7 cellular contexts compared by ENCODE assay signal in the genomic region with DNA sequence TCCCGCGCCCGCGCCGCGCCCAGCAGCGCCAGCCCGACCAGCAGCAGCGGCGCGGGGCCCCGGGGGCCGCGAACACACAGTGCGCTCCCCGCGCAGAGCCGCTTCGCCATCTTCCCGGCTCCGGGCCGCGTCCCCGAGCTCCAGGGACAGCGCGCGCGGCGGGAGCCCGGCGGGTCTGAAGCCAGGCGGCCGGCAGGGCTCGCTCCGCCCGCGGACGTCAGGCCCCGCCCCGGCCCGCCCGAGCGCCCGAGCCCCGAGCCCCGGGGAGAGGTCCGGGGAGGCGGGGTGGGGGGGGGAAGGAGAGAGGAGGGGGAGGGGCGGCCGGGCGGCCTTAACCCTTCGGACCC. TPM values are rescaled to one million over a fixed set of nuclear protein-coding genes. Genes with fewer than 3 reads are reported as not detected.
DNase-seq lines count a peak whose midpoint lies in the region; ATAC-seq and TF ChIP-seq lines count a peak whose summit lies in the region.

A gene with protein sequence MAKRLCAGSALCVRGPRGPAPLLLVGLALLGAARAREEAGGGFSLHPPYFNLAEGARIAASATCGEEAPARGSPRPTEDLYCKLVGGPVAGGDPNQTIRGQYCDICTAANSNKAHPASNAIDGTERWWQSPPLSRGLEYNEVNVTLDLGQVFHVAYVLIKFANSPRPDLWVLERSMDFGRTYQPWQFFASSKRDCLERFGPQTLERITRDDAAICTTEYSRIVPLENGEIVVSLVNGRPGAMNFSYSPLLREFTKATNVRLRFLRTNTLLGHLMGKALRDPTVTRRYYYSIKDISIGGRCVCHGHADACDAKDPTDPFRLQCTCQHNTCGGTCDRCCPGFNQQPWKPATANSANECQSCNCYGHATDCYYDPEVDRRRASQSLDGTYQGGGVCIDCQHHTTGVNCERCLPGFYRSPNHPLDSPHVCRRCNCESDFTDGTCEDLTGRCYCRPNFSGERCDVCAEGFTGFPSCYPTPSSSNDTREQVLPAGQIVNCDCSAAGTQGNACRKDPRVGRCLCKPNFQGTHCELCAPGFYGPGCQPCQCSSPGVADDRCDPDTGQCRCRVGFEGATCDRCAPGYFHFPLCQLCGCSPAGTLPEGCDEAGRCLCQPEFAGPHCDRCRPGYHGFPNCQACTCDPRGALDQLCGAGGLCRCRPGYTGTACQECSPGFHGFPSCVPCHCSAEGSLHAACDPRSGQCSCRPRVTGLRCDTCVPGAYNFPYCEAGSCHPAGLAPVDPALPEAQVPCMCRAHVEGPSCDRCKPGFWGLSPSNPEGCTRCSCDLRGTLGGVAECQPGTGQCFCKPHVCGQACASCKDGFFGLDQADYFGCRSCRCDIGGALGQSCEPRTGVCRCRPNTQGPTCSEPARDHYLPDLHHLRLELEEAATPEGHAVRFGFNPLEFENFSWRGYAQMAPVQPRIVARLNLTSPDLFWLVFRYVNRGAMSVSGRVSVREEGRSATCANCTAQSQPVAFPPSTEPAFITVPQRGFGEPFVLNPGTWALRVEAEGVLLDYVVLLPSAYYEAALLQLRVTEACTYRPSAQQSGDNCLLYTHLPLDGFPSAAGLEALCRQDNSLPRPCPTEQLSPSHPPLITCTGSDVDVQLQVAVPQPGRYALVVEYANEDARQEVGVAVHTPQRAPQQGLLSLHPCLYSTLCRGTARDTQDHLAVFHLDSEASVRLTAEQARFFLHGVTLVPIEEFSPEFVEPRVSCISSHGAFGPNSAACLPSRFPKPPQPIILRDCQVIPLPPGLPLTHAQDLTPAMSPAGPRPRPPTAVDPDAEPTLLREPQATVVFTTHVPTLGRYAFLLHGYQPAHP (N-terminal part only) (minus strand): TSS at position 177 of the 347 bp plus-strand sequence. CDS start 67 bp downstream, at position 110.

- TF ChIP-seq CTCF in GM10248 (IDR thresholded peaks at IDR 0.05; ENCODE audit: control extremely low read depth, extremely low read depth, low read depth, missing control alignments): no peak
- no peak for TF ChIP-seq CTCF in KMS-11 (conservative IDR thresholded peaks at IDR 0.05; ENCODE audit: low read depth, low read length)
- no peak for TF ChIP-seq CTCF in prostate gland (IDR thresholded peaks at IDR 0.05)

- no peak within 1 kb of the TSS for H3K27ac ChIP-seq in KMS-11
- peak within 1 kb of the TSS; percentile 91 to 92 for H3K27ac ChIP-seq in prostate gland

- H3K4me1 ChIP-seq in KMS-11 (ENCODE audit: low read depth, poor library complexity, severe bottlenecking) (peaks cover 32% of the 10 kb centered on the region), adipocyte (ENCODE audit: control insufficient read depth, insufficient read depth, low read length) (peaks cover 38% of the 10 kb centered on the region), prostate gland (replicated peaks) (peaks cover 41% of the 10 kb centered on the region)

- H3K9me3 ChIP-seq in adipocyte (ENCODE audit: control insufficient read depth, low read length): no peaks in the 10 kb centered on the region
- H3K9me3 ChIP-seq in prostate gland: no peaks in the 10 kb centered on the region

- H3K4me2 ChIP-seq in KMS-11: peak within 1 kb of the TSS; percentile 90

- H3K27me3 ChIP-seq in KMS-11 (ENCODE audit: insufficient read depth, low read depth) (peaks cover 16% of the 10 kb centered on the region), adipocyte (replicated peaks; ENCODE audit: control insufficient read depth, insufficient read depth, low read length) (no peaks in the 10 kb centered on the region), prostate gland (replicated peaks; ENCODE audit: insufficient read depth) (no peaks in the 10 kb centered on the region)

- H2AFZ ChIP-seq in KMS-11 (ENCODE audit: low read depth): peak within 1 kb of the TSS; percentile 82

- H3K36me3 ChIP-seq in KMS-11 (ENCODE audit: insufficient read depth) (no peaks in the 10 kb centered on the region), adipocyte (ENCODE audit: control insufficient read depth, insufficient read depth, low read length, severe bottlenecking) (no peaks in the 10 kb centered on the region), prostate gland (no peaks in the 10 kb centered on the region)

- ATAC-seq in left cardiac atrium (peak; percentile 26 to 62), GM18868 (IDR thresholded peaks at IDR 0.05; ENCODE audit: unreplicated experiment) (no peak)

- H3K4me3 ChIP-seq in KMS-11 (IDR thresholded peaks at IDR 0.05; ENCODE audit: insufficient read depth, low read depth, low read length) (no peak within 1 kb of the TSS), adipocyte (ENCODE audit: low read length) (peak within 1 kb of the TSS; percentile 76), prostate gland (peak within 1 kb of the TSS; percentile 88 to 89)

- DNase-seq in GM10248 (ENCODE audit: extremely low spot score) (peak; percentile 75), adipocyte (ENCODE audit: low read depth) (peak; percentile 83), left cardiac atrium (peak; percentile 69), prostate gland (ENCODE audit: low spot score) (no peak), NK-92 (lab: John Stamatoyannopoulos, UW; ENCODE audit: unreplicated experiment) (no peak)

- CTCF ChIA-PET in GM10248 (lab: Yijun Ruan, JAX): interaction anchor here (1.4 to 1.9 kb wide), 3 partner anchors 10 to 16 kb away, joined by 4 to 5 read pairs (median 4); no protein-coding TSS in a partner anchor

- intact Hi-C loops in left cardiac atrium (cut with DNase I): loop anchor here in 1 of 2 donors (10.0 kb wide), 1 partner anchor 182 kb away; the partner anchor contains the start of gene MTG2
- intact Hi-C loops in prostate gland (cut with DNase I): no loop called here

- POLR2A ChIA-PET in GM10248 (lab: Yijun Ruan, JAX): no interaction called here

- no peaks in the 10 kb centered on the region; the same call in 1 of the 2 replicates for H3K79me2 ChIP-seq in KMS-11 (ENCODE audit: insufficient read depth, low read depth)

- TF ChIP-seq POLR2A in prostate gland (IDR thresholded peaks at IDR 0.05): peak; percentile 69

- H4K20me1 ChIP-seq in KMS-11 (ENCODE audit: insufficient read depth): no peaks in the 10 kb centered on the region

- H3K9ac ChIP-seq in KMS-11 (peak within 1 kb of the TSS; percentile 58; the same call in 1 of the 2 replicates), adipocyte (ENCODE audit: low read length) (peak within 1 kb of the TSS; percentile 68)

- 0% methylated on average over 12 of the region's 52 CpGs for WGBS in prostate gland

RNA-seq across cellular contexts. Expression of the gene that starts here (rescaled TPM):
- total RNA-seq in left cardiac atrium (100 to 1,000 TPM in 1 of 2 donors, 10 to 100 TPM in 1; 70.4 to 113 TPM), prostate gland (100 to 1,000 TPM; 170 to 272 TPM)

Comparison
In these comparisons a context has a peak if more than half of its experiments do, and no peak if none do; other contexts are left out.
1. DNase-seq: peak in GM10248 (single experiment), adipocyte (single experiment) and left cardiac atrium (single experiment); none in prostate gland (single experiment) and NK-92 (single experiment).